ENCODE assay signal across 19 cellular contexts in the genomic region with DNA sequence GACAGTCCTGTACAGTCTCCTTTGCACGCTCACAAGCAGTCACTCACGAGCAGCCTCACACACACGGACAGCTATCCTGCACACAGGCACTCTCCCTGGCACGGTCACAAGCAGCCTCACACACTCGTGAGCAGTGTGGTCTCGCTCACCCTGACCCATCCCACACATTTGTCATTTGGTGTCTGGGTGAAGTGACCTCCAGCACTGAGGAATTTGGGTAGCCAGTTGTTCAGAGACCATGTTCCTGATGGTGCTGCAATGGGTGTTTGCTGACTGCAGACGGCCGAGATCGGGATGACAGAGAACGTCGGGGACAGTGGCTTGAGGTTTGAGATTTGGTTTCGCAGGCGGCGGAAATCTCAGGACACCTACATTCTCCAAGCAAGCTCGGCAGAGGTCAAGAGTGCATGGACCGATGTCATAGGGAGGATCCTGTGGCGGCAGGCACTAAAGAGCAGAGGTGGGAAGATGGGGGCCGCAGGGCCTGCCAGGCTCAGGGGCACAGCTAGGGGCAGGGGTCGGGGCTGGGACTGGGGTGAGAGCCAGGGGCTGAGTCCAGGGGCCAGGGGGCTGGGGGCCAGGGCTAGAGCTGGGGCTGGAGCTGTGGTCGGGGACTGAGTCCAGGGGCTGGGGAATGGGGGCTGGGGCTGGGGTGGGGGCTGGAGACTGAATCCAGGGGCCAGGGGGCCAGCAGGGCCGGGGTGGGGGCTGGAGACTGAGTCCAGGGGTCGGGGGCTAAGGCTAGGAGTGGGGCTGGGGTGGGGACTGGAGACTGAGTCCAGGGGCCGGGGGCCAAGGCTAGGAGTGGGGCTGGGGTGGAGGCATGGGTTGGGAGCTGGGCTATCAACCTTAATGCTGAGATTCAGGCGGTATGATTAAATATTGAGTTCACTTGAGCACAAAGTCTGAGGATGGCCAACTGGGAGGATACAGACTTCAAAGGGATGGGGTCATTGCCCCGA. TPM values are rescaled to one million over a fixed set of nuclear protein-coding genes. Genes with fewer than 3 reads are reported as not detected.
DNase-seq lines count a peak whose midpoint lies in the region; ATAC-seq, FAIRE-seq and TF ChIP-seq lines count a peak whose summit lies in the region.
"Had no signal": no experiment of that assay in that cellular context is flagged by ENCODE, and none has a peak within 500 bp of the region (broad histone marks: within the 10 kb centered on the region; RNA-seq: fewer than 3 reads in every experiment).

No MANE protein-coding gene starts in this region.

- H3K27ac Mint-ChIP-seq in glutamatergic neuron (ENCODE audit: unreplicated experiment): peak overlapping the region; percentile 19
- H3K27ac Mint-ChIP-seq: CD4-positive, CD25-positive, alpha-beta regulatory T cell had no signal

- no peaks in the 10 kb centered on the region for H3K36me3 Mint-ChIP-seq in glutamatergic neuron (ENCODE audit: unreplicated experiment)
- H3K36me3 Mint-ChIP-seq: CD4-positive, CD25-positive, alpha-beta regulatory T cell had no signal

- TF ChIP-seq CTCF in BE2C (IDR thresholded peaks at IDR 0.05; ENCODE audit: low read depth, low read length): no peak
- no peak for TF ChIP-seq CTCF in glutamatergic neuron (IDR thresholded peaks at IDR 0.05; ENCODE audit: partially characterized antibody, unreplicated experiment)

- TF ChIP-seq POLR2A in GM12892 (IDR thresholded peaks at IDR 0.05; ENCODE audit: low read depth, low read length): no peak

- H3K36me3 ChIP-seq in BE2C: no peaks in the 10 kb centered on the region
- H3K36me3 ChIP-seq: MG63 had no signal

- no peak for ATAC-seq in HG02763 (IDR thresholded peaks at IDR 0.05; ENCODE audit: unreplicated experiment)
- ATAC-seq: PC-3 had no signal

- peaks cover 8% of the 10 kb centered on the region for H3K9me3 Mint-ChIP-seq in glutamatergic neuron (ENCODE audit: unreplicated experiment)
- H3K9me3 Mint-ChIP-seq: CD4-positive, CD25-positive, alpha-beta regulatory T cell had no signal

- H3K27me3 ChIP-seq in BE2C: peaks cover 16% of the 10 kb centered on the region

- intact Hi-C loops in posterior vena cava (cut with DNase I): no loop called here

- H3K27me3 Mint-ChIP-seq in glutamatergic neuron (ENCODE audit: unreplicated experiment): peaks cover 6% of the 10 kb centered on the region

- DNase-seq in BE2C (peak; percentile 2), GM12892 (ENCODE audit: insufficient read length) (peak; percentile 2), glutamatergic neuron (peak; percentile 8), posterior vena cava (ENCODE audit: low spot score) (peak; percentile 64), HUDEP-2 (lab: John Stamatoyannopoulos, UW; ENCODE audit: unreplicated experiment in 76 of 76) (no peak)
- DNase-seq in activated CD4-positive, alpha-beta T cell treated with anti-CD3 and anti-CD28 coated beads for 4 hours: no peak
- DNase-seq: ACHN; AML-193; CD4-positive, CD25-positive, alpha-beta regulatory T cell; H7; MG63; NCI-H1092; NCI-H146; NCI-H2081; NCI-H748 treated with DMSO at 0.1 percent for 48 hours; PC-3 had no signal

- H3K4me1 ChIP-seq in BE2C: no peaks in the 10 kb centered on the region

- H3K4me1 Mint-ChIP-seq in glutamatergic neuron (ENCODE audit: low read depth, unreplicated experiment): no peaks in the 10 kb centered on the region

- no peak overlapping the region for H3K4me3 ChIP-seq in BE2C (ENCODE audit: low read depth, low read length)
- H3K4me3 ChIP-seq: MG63, SK-N-MC had no signal

- FAIRE-seq in GM12892 (lab: Jason Lieb, UNC): no peak

- no peaks in the 10 kb centered on the region for H3K9me3 ChIP-seq in BE2C
- H3K9me3 ChIP-seq: MG63 had no signal

- no peak overlapping the region for H3K4me3 Mint-ChIP-seq in glutamatergic neuron (ENCODE audit: unreplicated experiment)

RNA-seq across cellular contexts. Expression of gene LRRC14B, which starts 17.4 kb away (rescaled TPM):
- polyA plus RNA-seq in BE2C (2012; ENCODE audit: insufficient read depth, insufficient read length, low read depth): not detected
- not detected for polyA plus RNA-seq in GM12892 (2012; ENCODE audit: missing spikeins)
- not detected for total RNA-seq in glutamatergic neuron (ENCODE audit: unreplicated experiment)
- total RNA-seq in posterior vena cava: not detected
- total RNA-seq: CD4-positive, CD25-positive, alpha-beta regulatory T cell; H7; NCI-H460; PC-3 had no signal
- polyA plus RNA-seq: CD4-positive, CD25-positive, alpha-beta regulatory T cell had no signal

RNA-seq across cellular contexts. Expression of gene CCDC127, which starts 44.0 kb away (rescaled TPM):
- polyA plus RNA-seq in BE2C (2012; ENCODE audit: insufficient read depth, insufficient read length, low read depth): 9.0 TPM
- polyA plus RNA-seq in GM12892 (2012; ENCODE audit: missing spikeins): 2.9 TPM
- total RNA-seq in glutamatergic neuron (ENCODE audit: unreplicated experiment): 11.9 TPM
- 1 to 10 TPM; 5.8 to 6.9 TPM for total RNA-seq in posterior vena cava

RNA-seq across cellular contexts. Expression of gene SDHA, which starts 44.2 kb away (rescaled TPM):
- polyA plus RNA-seq in BE2C (2012; ENCODE audit: insufficient read depth, insufficient read length, low read depth): 143 TPM
- polyA plus RNA-seq in GM12892 (2012; ENCODE audit: missing spikeins): 91.1 TPM
- total RNA-seq in glutamatergic neuron (ENCODE audit: unreplicated experiment): 81.3 TPM
- total RNA-seq in posterior vena cava: 10 to 100 TPM; 75.2 to 80.7 TPM

Comparison
In these comparisons a context has a peak if more than half of its experiments do, and no peak if none do; other contexts are left out.
1. DNase-seq: peak in BE2C (single experiment), GM12892 (single experiment), glutamatergic neuron (single experiment) and posterior vena cava (single experiment); none in HUDEP-2 (0 of 76) and activated CD4-positive, alpha-beta T cell treated with anti-CD3 and anti-CD28 coated beads for 4 hours (0 of 2).